In genomic region chr10:78923644-78924318, GRCh38 we compare ENCODE assay signal across 14 cellular contexts.
A peak's percentile ranks its signal among the peaks of the same experiment; 100 is the strongest.
DNase-seq lines count a peak whose midpoint lies in the region; ATAC-seq and TF ChIP-seq lines count a peak whose summit lies in the region.
"Had no signal": no experiment of that assay in that cellular context is flagged by ENCODE, and none has a peak within 500 bp of the region (broad histone marks: within the 10 kb centered on the region; RNA-seq: fewer than 3 reads in every experiment).

No MANE protein-coding gene starts in this region.

- H3K9me3 Mint-ChIP-seq in WTC11: no peaks in the 10 kb centered on the region
- H3K9me3 Mint-ChIP-seq in activated CD8-positive, alpha-beta T cell treated with anti-CD3 and anti-CD28 coated beads, Interleukin-2, amount 10 ng/mL, durations not matched to agents 7 days and 5 days (ENCODE audit: insufficient read depth): no peaks in the 10 kb centered on the region

- in situ Hi-C loops in transverse colon (cut with MboI; ENCODE audit: low pct_ligation_motif_present in 1 of 4, low pct_unique_long_range_greater_than_20kb in 1 of 4, low sequenced_read_pairs in 3 of 4): no loop called here

- intact Hi-C loops in left colon (cut with DNase I, micrococcal nuclease): no loop called here
- intact Hi-C loops in transverse colon (cut with DNase I; ENCODE audit: low total_unique reads): no loop called here

- peak in 2 of 3 experiments; percentile 35 to 51 for DNase-seq in NCI-H1417 (lab: John Stamatoyannopoulos, UW)
- no peak for DNase-seq in NCI-H1417 treated with DMSO at 0.1 percent for 48 hours (lab: John Stamatoyannopoulos, UW)
- DNase-seq in WTC11 (ENCODE audit: low spot score): no peak
- no peak for DNase-seq in left colon
- DNase-seq in transverse colon: peak; percentile 33
- DNase-seq in activated CD8-positive, alpha-beta T cell treated with anti-CD3 and anti-CD28 coated beads, Interleukin-2, amount 10 ng/mL, durations not matched to agents 7 days and 5 days: no peak
- DNase-seq: NCI-H2171, SHP77 treated with DMSO at 0.1 percent for 48 hours had no signal

- no peak for TF ChIP-seq EP300 in transverse colon (IDR thresholded peaks at IDR 0.05; ENCODE audit: low read depth)

- H3K36me3 Mint-ChIP-seq in WTC11: no peaks in the 10 kb centered on the region
- no peaks in the 10 kb centered on the region for H3K36me3 Mint-ChIP-seq in activated CD8-positive, alpha-beta T cell treated with anti-CD3 and anti-CD28 coated beads, Interleukin-2, amount 10 ng/mL, durations not matched to agents 7 days and 5 days (ENCODE audit: low read depth)

- H3K4me1 Mint-ChIP-seq in WTC11: peaks cover 24% of the 10 kb centered on the region
- no peaks in the 10 kb centered on the region for H3K4me1 Mint-ChIP-seq in activated CD8-positive, alpha-beta T cell treated with anti-CD3 and anti-CD28 coated beads, Interleukin-2, amount 10 ng/mL, durations not matched to agents 7 days and 5 days (ENCODE audit: low read depth)

- POLR2A ChIA-PET in WTC11 (lab: Charles Lee): no interaction called here
- POLR2A ChIA-PET in activated CD8-positive, alpha-beta T cell treated with anti-CD3 and anti-CD28 coated beads, Interleukin-2, amount 10 ng/mL, durations not matched to agents 7 days and 5 days (lab: Charles Lee): no interaction called here

- no peak overlapping the region for H3K4me3 ChIP-seq in transverse colon
- H3K4me3 ChIP-seq: BLaER1, HAP-1, Peyer's patch had no signal

- ATAC-seq in WTC11: peak; percentile 32; the same call in 1 of the 2 replicates
- ATAC-seq in left colon: peak; percentile 91
- no peak for ATAC-seq in HG03135 (IDR thresholded peaks at IDR 0.05; ENCODE audit: unreplicated experiment)
- no peak for ATAC-seq in activated CD8-positive, alpha-beta T cell treated with anti-CD3 and anti-CD28 coated beads, Interleukin-2, amount 10 ng/mL, durations not matched to agents 7 days and 5 days
- no peak for ATAC-seq in GM21528 (IDR thresholded peaks at IDR 0.05; ENCODE audit: low FRiP score, unreplicated experiment)

- 45 to 64% methylated on average over 2 to 15 of the region's 15 CpGs for WGBS in transverse colon (ENCODE audit: low coverage in 1 of 2), 2 donors

- H3K27ac Mint-ChIP-seq in WTC11: no peak overlapping the region
- H3K27ac Mint-ChIP-seq in activated CD8-positive, alpha-beta T cell treated with anti-CD3 and anti-CD28 coated beads, Interleukin-2, amount 10 ng/mL, durations not matched to agents 7 days and 5 days: no peak overlapping the region

- no peak overlapping the region for H3K4me3 Mint-ChIP-seq in WTC11
- no peak overlapping the region for H3K4me3 Mint-ChIP-seq in activated CD8-positive, alpha-beta T cell treated with anti-CD3 and anti-CD28 coated beads, Interleukin-2, amount 10 ng/mL, durations not matched to agents 7 days and 5 days

- TF ChIP-seq POLR2A in transverse colon (IDR thresholded peaks at IDR 0.05): no peak

- CTCF ChIA-PET in WTC11 (lab: Charles Lee): interaction anchor here (0.7 to 1.0 kb wide), 2 partner anchors 10 to 451 kb away, joined by 3 to 4 read pairs; no protein-coding TSS in a partner anchor
- CTCF ChIA-PET in activated CD8-positive, alpha-beta T cell treated with anti-CD3 and anti-CD28 coated beads, Interleukin-2, amount 10 ng/mL, durations not matched to agents 7 days and 5 days (lab: Charles Lee): no interaction called here

- H3K36me3 ChIP-seq in transverse colon: no peaks in the 10 kb centered on the region
- H3K36me3 ChIP-seq: BLaER1, HAP-1, Peyer's patch had no signal

- H3K4me1 ChIP-seq in transverse colon: peaks cover 0 to 18% (median 14%) of the 10 kb centered on the region in 4 donors
- H3K4me1 ChIP-seq: BLaER1 had no signal

- TF ChIP-seq CTCF in WTC11 (IDR thresholded peaks at IDR 0.05): no peak
- no peak for TF ChIP-seq CTCF in transverse colon (IDR thresholded peaks at IDR 0.05)

- peak overlapping the region in 1 of 4 donors; percentile 3 for H3K27ac ChIP-seq in transverse colon
- H3K27ac ChIP-seq: 22Rv1, BLaER1, Peyer's patch had no signal

- peaks cover 4% of the 10 kb centered on the region for H3K27me3 Mint-ChIP-seq in WTC11 (ENCODE audit: low read depth)
- H3K27me3 Mint-ChIP-seq in activated CD8-positive, alpha-beta T cell treated with anti-CD3 and anti-CD28 coated beads, Interleukin-2, amount 10 ng/mL, durations not matched to agents 7 days and 5 days (ENCODE audit: low read depth): peaks cover 6% of the 10 kb centered on the region

- H3K9me3 ChIP-seq in transverse colon: no peaks in the 10 kb centered on the region
- H3K9me3 ChIP-seq: BLaER1, HAP-1, Peyer's patch had no signal

- no peaks in the 10 kb centered on the region for H3K27me3 ChIP-seq in transverse colon
- H3K27me3 ChIP-seq: BLaER1, Peyer's patch had no signal

TF ChIP-seq in WTC11, 78 proteins besides CTCF, POLR2A, EP300 and RAD21:
- TF ChIP-seq E2F5 (CRISPR knock-in tag; IDR thresholded peaks at IDR 0.05): no peak

Comparison
In these comparisons a context has a peak if more than half of its experiments do, and no peak if none do; other contexts are left out.
1. DNase-seq: peak in NCI-H1417 (2 of 3) and transverse colon (single experiment); none in NCI-H1417 treated with DMSO at 0.1 percent for 48 hours (single experiment), WTC11 (single experiment), left colon (0 of 2) and activated CD8-positive, alpha-beta T cell treated with anti-CD3 and anti-CD28 coated beads, Interleukin-2, amount 10 ng/mL, durations not matched to agents 7 days and 5 days (single experiment).
2. ATAC-seq: peak in WTC11 (single experiment) and left colon (single experiment); none in HG03135 (single experiment), activated CD8-positive, alpha-beta T cell treated with anti-CD3 and anti-CD28 coated beads, Interleukin-2, amount 10 ng/mL, durations not matched to agents 7 days and 5 days (single experiment) and GM21528 (single experiment).